In genomic region chr11:15720460-15720859, GRCh38 we compare ENCODE assay signal across 18 cellular contexts.
DNase-seq lines count a peak whose midpoint lies in the region; ATAC-seq and TF ChIP-seq lines count a peak whose summit lies in the region.
"Had no signal": no experiment of that assay in that cellular context is flagged by ENCODE, and none has a peak within 500 bp of the region (broad histone marks: within the 10 kb centered on the region; RNA-seq: fewer than 3 reads in every experiment).

No MANE protein-coding gene starts in this region.

- TF ChIP-seq CTCF in brain microvascular endothelial cell (IDR thresholded peaks at IDR 0.05; ENCODE audit: low read depth, low read length, missing control alignments) (no peak), nephron (IDR thresholded peaks at IDR 0.05; ENCODE audit: unreplicated experiment in 3 of 3) (no peak)

- no peaks in the 10 kb centered on the region for H3K36me3 Mint-ChIP-seq in nephron (ENCODE audit: low read depth)

- no peak for ATAC-seq in HG03108 (IDR thresholded peaks at IDR 0.05; ENCODE audit: unreplicated experiment)
- ATAC-seq: left colon; stimulated activated naive CD8-positive, alpha-beta T cell treated with anti-CD3 and anti-CD28 coated beads, Interleukin-15, amount 100 ng/mL, for 72 hours had no signal

- H3K27me3 ChIP-seq in brain microvascular endothelial cell (replicated peaks): no peaks in the 10 kb centered on the region
- H3K27me3 ChIP-seq: upper lobe of left lung had no signal

- no peak overlapping the region for H3K4me3 Mint-ChIP-seq in nephron
- H3K4me3 Mint-ChIP-seq: activated naive CD4-positive, alpha-beta T cell treated with anti-CD3 and anti-CD28 coated beads for 36 hours; stimulated activated naive CD8-positive, alpha-beta T cell treated with anti-CD3 and anti-CD28 coated beads, Interleukin-15, amount 100 ng/mL, for 72 hours had no signal

- peaks cover 8% of the 10 kb centered on the region for H3K27me3 Mint-ChIP-seq in nephron (ENCODE audit: low read depth)

- peak overlapping the region in 2 of 3 experiments; percentile 42 to 69 for H3K27ac Mint-ChIP-seq in nephron
- H3K27ac Mint-ChIP-seq: activated naive CD4-positive, alpha-beta T cell treated with anti-CD3 and anti-CD28 coated beads for 36 hours; stimulated activated naive CD8-positive, alpha-beta T cell treated with anti-CD3 and anti-CD28 coated beads, Interleukin-15, amount 100 ng/mL, for 72 hours had no signal

- peaks cover 37% of the 10 kb centered on the region for H3K4me1 Mint-ChIP-seq in nephron
- H3K4me1 Mint-ChIP-seq: stimulated activated naive CD8-positive, alpha-beta T cell treated with anti-CD3 and anti-CD28 coated beads, Interleukin-15, amount 100 ng/mL, for 72 hours had no signal

- peak; percentile 10 for DNase-seq in NCI-H748 (lab: John Stamatoyannopoulos, UW; ENCODE audit: unreplicated experiment)
- no peak for DNase-seq in NCI-H748 treated with DMSO at 0.1 percent for 48 hours (lab: John Stamatoyannopoulos, UW)
- DNase-seq in NCI-H1694 (lab: John Stamatoyannopoulos, UW): peak; percentile 18
- peak; percentile 20 for DNase-seq in brain microvascular endothelial cell
- no peak for DNase-seq in NCI-H1048 (lab: John Stamatoyannopoulos, UW)
- no peak for DNase-seq in cerebellum (ENCODE audit: low spot score)
- DNase-seq: ACHN; activated CD4-positive, alpha-beta T cell treated with anti-CD3 and anti-CD28 coated beads, Interleukin-2, amount 50 U/mL, for 1 hour; activated naive CD4-positive, alpha-beta T cell treated with anti-CD3 and anti-CD28 coated beads for 36 hours; activated T-cell treated with anti-CD3 and anti-CD28 coated beads for 4 hours; aorta; DND-41; GM23248; left colon; stimulated activated naive CD8-positive, alpha-beta T cell treated with anti-CD3 and anti-CD28 coated beads, Interleukin-15, amount 100 ng/mL, for 72 hours; upper lobe of left lung had no signal

- H3K4me3 ChIP-seq in brain microvascular endothelial cell (ENCODE audit: low read depth, low read length): no peak overlapping the region
- H3K4me3 ChIP-seq: GM23248, upper lobe of left lung had no signal

- in situ Hi-C loops in brain microvascular endothelial cell (cut with HindIII; ENCODE audit: low pct_ligation_motif_present, low sequenced_read_pairs): no loop called here

- H3K27ac ChIP-seq in brain microvascular endothelial cell: no peak overlapping the region
- H3K27ac ChIP-seq: GM23248, upper lobe of left lung had no signal

- no peaks in the 10 kb centered on the region for H3K9me3 Mint-ChIP-seq in nephron
- H3K9me3 Mint-ChIP-seq: activated naive CD4-positive, alpha-beta T cell treated with anti-CD3 and anti-CD28 coated beads for 36 hours had no signal

- no peaks in the 10 kb centered on the region for H3K36me3 ChIP-seq in brain microvascular endothelial cell (replicated peaks)
- H3K36me3 ChIP-seq: upper lobe of left lung had no signal

Comparison
In these comparisons a context has a peak if more than half of its experiments do, and no peak if none do; other contexts are left out.
1. DNase-seq: peak in NCI-H748 (single experiment), NCI-H1694 (single experiment) and brain microvascular endothelial cell (single experiment); none in NCI-H748 treated with DMSO at 0.1 percent for 48 hours (single experiment), NCI-H1048 (single experiment) and cerebellum (single experiment).